ENCODE assay signal across 10 cellular contexts in genomic region chr9:135074354-135075233, GRCh38. TPM values are rescaled to one million over a fixed set of nuclear protein-coding genes. Genes with fewer than 3 reads are reported as not detected.
DNase-seq lines count a peak whose midpoint lies in the region; ATAC-seq and TF ChIP-seq lines count a peak whose summit lies in the region.
"Had no signal": no experiment of that assay in that cellular context is flagged by ENCODE, and none has a peak within 500 bp of the region (broad histone marks: within the 10 kb centered on the region; RNA-seq: fewer than 3 reads in every experiment).

No MANE protein-coding gene starts in this region.

- ATAC-seq in Right ventricle myocardium superior (ENCODE audit: poor library complexity), result no peak

- H3K4ac ChIP-seq in neuronal stem cell (ENCODE audit: low read length) (no peak overlapping the region), mesenchymal stem cell (ENCODE audit: low read depth in 1 of 2, low read length in 2 of 2) (no peak overlapping the region)

- no CpG with 5 or more reads among the region's 19 CpGs for WGBS in neuronal stem cell (ENCODE audit: extremely low coverage in 2 of 2, insufficient read length in 2 of 2, insufficient replicate concordance in 1 of 2), 2 donors
- 43% methylated on average over 19 of the region's 19 CpGs for WGBS in urinary bladder
- WGBS in mesenchymal stem cell, result 51% methylated on average over 19 of the region's 19 CpGs

- H3K4me1 ChIP-seq in cardiac muscle cell (ENCODE audit: low read depth) (no peaks in the 10 kb centered on the region), left ventricle myocardium inferior (peaks cover 21% of the 10 kb centered on the region), neuronal stem cell (ENCODE audit: control insufficient read depth in 2 of 2, insufficient read depth in 1 of 2, low read depth in 1 of 2, low read length in 2 of 2) (peaks cover 6 to 16% of the 10 kb centered on the region in 2 donors), urinary bladder (ENCODE audit: insufficient read depth) (no peaks in the 10 kb centered on the region), mesenchymal stem cell (ENCODE audit: control insufficient read depth, insufficient read depth, low read depth, low read length) (peaks cover 10% of the 10 kb centered on the region)

- no peaks in the 10 kb centered on the region for H3K36me3 ChIP-seq in cardiac muscle cell
- no peaks in the 10 kb centered on the region for H3K36me3 ChIP-seq in left ventricle myocardium inferior
- no peaks in the 10 kb centered on the region for H3K36me3 ChIP-seq in neuronal stem cell (replicated peaks in 1 of 2; ENCODE audit: control insufficient read depth in 2 of 2, insufficient read depth in 2 of 2, low read length in 2 of 2)
- H3K36me3 ChIP-seq in urinary bladder (ENCODE audit: insufficient read depth), result no peaks in the 10 kb centered on the region
- H3K36me3 ChIP-seq in mesenchymal stem cell (ENCODE audit: control insufficient read depth in 1 of 2, insufficient read depth in 2 of 2, low read depth in 1 of 2, low read length in 2 of 2), result no peaks in the 10 kb centered on the region
- H3K36me3 ChIP-seq: neutrophil had no signal

- DNase-seq in cardiac muscle cell (ENCODE audit: low read depth in 1 of 2, low spot score in 1 of 2) (no peak), Right ventricle myocardium superior (no peak), left ventricle myocardium inferior (no peak), neuronal stem cell (ENCODE audit: low spot score) (no peak), germinal center (ENCODE audit: low spot score) (no peak), mesenchymal stem cell (no peak), NCI-H128 (lab: John Stamatoyannopoulos, UW; ENCODE audit: unreplicated experiment) (no peak)
- DNase-seq: cortex of kidney had no signal

- peaks cover 4% of the 10 kb centered on the region for H3K79me1 ChIP-seq in neuronal stem cell (ENCODE audit: low read depth, low read length)
- no peaks in the 10 kb centered on the region for H3K79me1 ChIP-seq in mesenchymal stem cell (replicated peaks; ENCODE audit: low read length, poor library complexity, severe bottlenecking)

- H4K91ac ChIP-seq in neuronal stem cell (ENCODE audit: low read depth, low read length, poor library complexity) (no peak overlapping the region), mesenchymal stem cell (ENCODE audit: low read length) (no peak overlapping the region)

- H2BK120ac ChIP-seq in neuronal stem cell (ENCODE audit: low read depth, low read length) (no peak overlapping the region), mesenchymal stem cell (ENCODE audit: low read depth, low read length) (no peak overlapping the region)

- H3K14ac ChIP-seq in neuronal stem cell (ENCODE audit: low read length), result no peak overlapping the region
- no peak overlapping the region for H3K14ac ChIP-seq in mesenchymal stem cell (ENCODE audit: low read length in 2 of 2)

- intact Hi-C loops in Right ventricle myocardium superior (cut with DNase I) (no loop called here), left ventricle myocardium inferior (cut with micrococcal nuclease) (no loop called here)

- H2AFZ ChIP-seq in neuronal stem cell (ENCODE audit: low read length) (peak overlapping the region; percentile 95), mesenchymal stem cell (ENCODE audit: low read depth, low read length) (no peak overlapping the region)

- H2BK5ac ChIP-seq in neuronal stem cell (ENCODE audit: low read length), result no peak overlapping the region
- H2BK5ac ChIP-seq in mesenchymal stem cell (ENCODE audit: low read depth, low read length, poor library complexity, severe bottlenecking), result no peak overlapping the region

- H3K27ac ChIP-seq in cardiac muscle cell (no peak overlapping the region), left ventricle myocardium inferior (replicated peaks) (no peak overlapping the region), neuronal stem cell (replicated peaks; ENCODE audit: low read length) (no peak overlapping the region), urinary bladder (ENCODE audit: low read depth) (no peak overlapping the region), mesenchymal stem cell (ENCODE audit: low read length, poor library complexity, severe bottlenecking) (no peak overlapping the region)
- H3K27ac ChIP-seq: neutrophil had no signal

- H3K9ac ChIP-seq in neuronal stem cell (ENCODE audit: low read depth, low read length, poor library complexity), result no peak overlapping the region
- no peak overlapping the region for H3K9ac ChIP-seq in mesenchymal stem cell (ENCODE audit: low read length)

- TF ChIP-seq CTCF in cardiac muscle cell (IDR thresholded peaks at IDR 0.05; ENCODE audit: low read depth, low read length) (no peak), left ventricle myocardium inferior (IDR thresholded peaks at IDR 0.05; ENCODE audit: borderline replicate concordance) (no peak)

- no peak overlapping the region for H4K8ac ChIP-seq in neuronal stem cell (ENCODE audit: low read depth, low read length)
- no peak overlapping the region for H4K8ac ChIP-seq in mesenchymal stem cell (ENCODE audit: low read length)

- H3K18ac ChIP-seq in neuronal stem cell (ENCODE audit: low read length) (no peak overlapping the region), mesenchymal stem cell (ENCODE audit: low read depth in 1 of 2, low read length in 2 of 2) (no peak overlapping the region)

- H2AK5ac ChIP-seq in neuronal stem cell (ENCODE audit: low read depth, low read length) (no peak overlapping the region), mesenchymal stem cell (ENCODE audit: low read length, severe bottlenecking) (no peak overlapping the region)

- H2BK12ac ChIP-seq in neuronal stem cell (ENCODE audit: low read length) (no peak overlapping the region), mesenchymal stem cell (ENCODE audit: low read length in 2 of 2) (no peak overlapping the region)

- H3K23ac ChIP-seq in neuronal stem cell (ENCODE audit: low read depth, low read length, poor library complexity), result no peak overlapping the region
- H3K23ac ChIP-seq in mesenchymal stem cell (ENCODE audit: low read length in 2 of 2), result no peak overlapping the region

- H2BK15ac ChIP-seq in neuronal stem cell (ENCODE audit: low read length) (peak overlapping the region; percentile 68), mesenchymal stem cell (ENCODE audit: low read depth, poor library complexity, severe bottlenecking) (no peak overlapping the region)

- peak overlapping the region; percentile 97 for H3K4me2 ChIP-seq in neuronal stem cell (ENCODE audit: insufficient read depth, low read length, poor library complexity, severe bottlenecking)
- no peak overlapping the region for H3K4me2 ChIP-seq in mesenchymal stem cell (ENCODE audit: low read length, poor library complexity, severe bottlenecking)

- H3K27me3 ChIP-seq in cardiac muscle cell, result peaks cover 36% of the 10 kb centered on the region
- peaks cover 75% of the 10 kb centered on the region for H3K27me3 ChIP-seq in left ventricle myocardium inferior (ENCODE audit: low read depth)
- H3K27me3 ChIP-seq in neuronal stem cell (ENCODE audit: control insufficient read depth in 3 of 3, insufficient read depth in 3 of 3, low read depth in 1 of 3, low read length in 3 of 3), result peaks cover 0 to 32% (median 14%) of the 10 kb centered on the region in 3 experiments
- H3K27me3 ChIP-seq in mesenchymal stem cell (ENCODE audit: control insufficient read depth in 1 of 2, insufficient read depth in 1 of 2, low read length in 2 of 2), result peaks cover 30 to 42% of the 10 kb centered on the region in 2 experiments

- H3K9me3 ChIP-seq in cardiac muscle cell (ENCODE audit: low read depth), result no peaks in the 10 kb centered on the region
- no peaks in the 10 kb centered on the region for H3K9me3 ChIP-seq in left ventricle myocardium inferior (replicated peaks)
- H3K9me3 ChIP-seq in neuronal stem cell (replicated peaks in 1 of 2; ENCODE audit: control insufficient read depth in 2 of 2, insufficient read depth in 1 of 2, low read depth in 1 of 2, low read length in 2 of 2), result no peaks in the 10 kb centered on the region
- no peaks in the 10 kb centered on the region for H3K9me3 ChIP-seq in mesenchymal stem cell (ENCODE audit: control insufficient read depth, low read length)
- H3K9me3 ChIP-seq: neutrophil had no signal

- peak overlapping the region; percentile 42 for H3K4me3 ChIP-seq in cardiac muscle cell
- peak overlapping the region; percentile 73 for H3K4me3 ChIP-seq in left ventricle myocardium inferior
- peak overlapping the region in 1 of 2 donors; percentile 55 for H3K4me3 ChIP-seq in neuronal stem cell (ENCODE audit: low read length in 2 of 2)
- H3K4me3 ChIP-seq in urinary bladder (ENCODE audit: low read depth, low read length), result peak overlapping the region; percentile 56
- peak overlapping the region in 1 of 2 experiments; percentile 72 for H3K4me3 ChIP-seq in mesenchymal stem cell (ENCODE audit: insufficient read depth in 1 of 2, low read depth in 1 of 2, low read length in 2 of 2)

RNA-seq across cellular contexts. Expression of gene OLFM1, which starts 12.9 kb away (rescaled TPM):
- total RNA-seq in cardiac muscle cell, result 2.4 and 6.3 TPM in 2 replicates
- polyA plus RNA-seq in cardiac muscle cell, result 3.8 and 4.0 TPM in 2 replicates
- 11.9 TPM for total RNA-seq in Right ventricle myocardium superior
- total RNA-seq in left ventricle myocardium inferior, result 10.0 TPM
- 5.8 TPM for polyA plus RNA-seq in neuronal stem cell (2013, experiment 1 of 2)
- 5.8 TPM for polyA plus RNA-seq in neuronal stem cell (2013, experiment 2 of 2)
- total RNA-seq in urinary bladder, result 21.8 TPM
- polyA plus RNA-seq in urinary bladder, result 45.7 TPM
- 0.18 TPM for polyA plus RNA-seq in mesenchymal stem cell (2013, experiment 1 of 2)
- polyA plus RNA-seq in mesenchymal stem cell (2013, experiment 2 of 2), result 0.21 TPM
